8 cellular contexts compared by ENCODE assay signal in the genomic region with DNA sequence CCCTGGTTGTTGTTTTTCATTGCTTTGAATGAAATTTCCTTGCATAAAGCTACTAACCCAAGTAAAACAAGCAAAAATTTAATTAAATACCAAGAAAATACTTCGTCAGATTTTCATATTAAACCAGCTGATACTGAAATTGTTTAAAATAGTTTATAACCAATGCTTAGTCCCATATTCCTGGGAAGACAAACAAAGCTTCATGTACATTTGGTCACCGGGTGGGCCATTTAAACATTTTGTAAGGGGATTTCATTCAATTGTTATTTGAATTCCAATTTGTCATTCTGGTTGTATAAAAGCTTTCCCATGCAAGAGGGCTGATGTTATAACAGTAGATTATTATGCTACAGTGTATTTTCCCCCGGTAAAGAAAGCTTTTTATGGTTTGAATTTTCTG. TPM values are rescaled to one million over a fixed set of nuclear protein-coding genes. Genes with fewer than 3 reads are reported as not detected.
DNase-seq lines count a peak whose midpoint lies in the region; ATAC-seq, FAIRE-seq and TF ChIP-seq lines count a peak whose summit lies in the region.

No MANE protein-coding gene starts in this region.

- no peak overlapping the region for H3K14ac ChIP-seq in IMR-90 (replicated peaks; ENCODE audit: low read depth, low read length)

- H4K5ac ChIP-seq in IMR-90 (ENCODE audit: low read depth, low read length) = peak overlapping the region; percentile 36

- no peak for TF ChIP-seq RAD21 in IMR-90 (IDR thresholded peaks at IDR 0.05; ENCODE audit: low read length)
- TF ChIP-seq RAD21 in GM12878 (IDR thresholded peaks at IDR 0.05; ENCODE audit: insufficient read depth, low read depth, low read length) = no peak

- dilution Hi-C loops in IMR-90 (cut with HindIII; ENCODE audit: low sequenced_read_pairs, unreplicated experiment) = no loop called here

- no peak overlapping the region for H2AFZ ChIP-seq in IMR-90 (replicated peaks; ENCODE audit: low read length, poor library complexity)
- peak overlapping the region; percentile 94 for H2AFZ ChIP-seq in GM12878 (ENCODE audit: control insufficient read depth, low read depth, low read length)

- no peak overlapping the region for H3K18ac ChIP-seq in IMR-90 (ENCODE audit: low read depth, low read length)

- peaks cover 8 to 10% of the 10 kb centered on the region in 2 donors for H3K36me3 Mint-ChIP-seq in naive B cell

- no peak overlapping the region for H2AK9ac ChIP-seq in IMR-90 (replicated peaks; ENCODE audit: low read depth, low read length, poor library complexity)

- peak overlapping the region; percentile 93 to 99 (median 97) for H3K4me3 Mint-ChIP-seq in naive B cell

- H3K27ac Mint-ChIP-seq in naive B cell = peak overlapping the region in 5 of 6 donors; percentile 90 to 97 (median 95)

- H2BK20ac ChIP-seq in IMR-90 (ENCODE audit: low read depth, low read length) = no peak overlapping the region

- H3K23ac ChIP-seq in IMR-90 (ENCODE audit: low read depth, low read length) = no peak overlapping the region

- BruUV-seq in A673 (replicated peaks; lab: Mats Ljungman, UMichigan) (no TSS peak), IMR-90 (replicated peaks; lab: Mats Ljungman, UMichigan) (no TSS peak), GM12878 (replicated peaks; lab: Mats Ljungman, UMichigan) (no TSS peak)

- no CpG with 5 or more reads among the region's 3 CpGs for WGBS in IMR-90 (ENCODE audit: extremely low coverage in 2 of 2, insufficient read length in 1 of 2), 2 experiments
- WGBS in GM12878 (ENCODE audit: insufficient coverage, insufficient replicate concordance, low lambda C conversion rate, missing lambda C conversion rate) = 97% methylated on average over 3 of the region's 3 CpGs

- H3K27me3 ChIP-seq in A673 (replicated peaks; ENCODE audit: insufficient read depth, low read depth, low read length, poor library complexity) (no peaks in the 10 kb centered on the region), IMR-90 (ENCODE audit: control insufficient read depth, insufficient read depth, low read length) (no peaks in the 10 kb centered on the region), GM12878 (replicated peaks in 1 of 2; ENCODE audit: control insufficient read depth in 2 of 2, insufficient read depth in 2 of 2, low read length in 1 of 2) (no peaks in the 10 kb centered on the region)

- SMC1A ChIA-PET in GM12878 (lab: Charles Lee; ENCODE audit: uncharacterized antibody, unreplicated experiment) = interaction anchor here (0.9 to 3.9 kb wide), 8 partner anchors 10 to 84 kb away, joined by 3 to 83 read pairs (median 5); a partner anchor contains a TSS

- H4K8ac ChIP-seq in IMR-90 (ENCODE audit: low read depth in 2 of 2, low read length in 2 of 2) = peak overlapping the region; percentile 77 to 98

- TF ChIP-seq CTCF in A673 (conservative IDR thresholded peaks at IDR 0.05; ENCODE audit: low read depth, low read length) (no peak), IMR-90 (conservative IDR thresholded peaks at IDR 0.05; ENCODE audit: low read depth, low read length) (no peak), GM12878 (IDR thresholded peaks at IDR 0.05 in 2 of 3, conservative IDR thresholded peaks at IDR 0.05 in 1 of 3; ENCODE audit: control insufficient read depth in 2 of 3, extremely low read depth in 1 of 3, insufficient read depth in 1 of 3, low read depth in 3 of 3, low read length in 3 of 3) (no peak)

- H3K36me3 ChIP-seq in A673 (ENCODE audit: insufficient read depth, low read length, poor library complexity, severe bottlenecking) (no peaks in the 10 kb centered on the region), IMR-90 (ENCODE audit: control insufficient read depth, insufficient read depth, low read length) (peaks cover 4% of the 10 kb centered on the region), GM12878 (ENCODE audit: control insufficient read depth in 2 of 2, insufficient read depth in 2 of 2, low read length in 1 of 2) (0 out of 4 replicates have a peak, but pooled peaks cover 0 to 3% of the 10 kb centered on the region in 2 experiments)

- no peaks in the 10 kb centered on the region for H3K9me3 Mint-ChIP-seq in naive B cell

- no peak overlapping the region for H2AK5ac ChIP-seq in IMR-90 (ENCODE audit: low read depth, low read length)

- no peak for DNase-seq in A673 (ENCODE audit: low spot score)
- no peak for DNase-seq in IMR-90
- DNase-seq in GM12878 (ENCODE audit: low read depth, low spot score) = no peak
- no peak for DNase-seq in naive B cell
- no peak for DNase-seq in SW480 (ENCODE audit: low spot score)
- no peak for DNase-seq in NCI-H1105 (lab: John Stamatoyannopoulos, UW)
- no peak for DNase-seq in NCI-H1930 (lab: John Stamatoyannopoulos, UW)

- no peak overlapping the region for H2BK5ac ChIP-seq in IMR-90 (ENCODE audit: low read depth, low read length, poor library complexity, severe bottlenecking)

- H3K9me1 ChIP-seq in IMR-90 (ENCODE audit: insufficient read depth, low read length) = no peaks in the 10 kb centered on the region

- no peak overlapping the region; the same call in 1 of the 2 replicates for H3K56ac ChIP-seq in IMR-90 (ENCODE audit: extremely low read depth, insufficient read depth, low read length)

- no peak for ATAC-seq in IMR-90 (ENCODE audit: low read depth)
- no peak for ATAC-seq in GM12878
- ATAC-seq in naive B cell (ENCODE audit: low read depth in 2 of 2) = no peak
- ATAC-seq in GM18498 (IDR thresholded peaks at IDR 0.05; ENCODE audit: unreplicated experiment) = no peak

- H3K4me1 Mint-ChIP-seq in naive B cell = peaks cover 8 to 11% (median 9%) of the 10 kb centered on the region in 3 donors

- H3K9me3 ChIP-seq in A673 (ENCODE audit: low read depth, low read length, poor library complexity, severe bottlenecking) (no peaks in the 10 kb centered on the region), IMR-90 (ENCODE audit: control insufficient read depth, insufficient read depth, low read length) (no peaks in the 10 kb centered on the region), GM12878 (replicated peaks; ENCODE audit: control insufficient read depth, insufficient read depth, low read length) (no peaks in the 10 kb centered on the region)

- H3K4me1 ChIP-seq in A673 (ENCODE audit: insufficient read depth, low read length, poor library complexity, severe bottlenecking) = no peaks in the 10 kb centered on the region
- peaks cover 2% of the 10 kb centered on the region; the same call in 1 of the 2 replicates for H3K4me1 ChIP-seq in IMR-90 (ENCODE audit: control insufficient read depth, insufficient read depth, low read length)
- H3K4me1 ChIP-seq in GM12878 (ENCODE audit: control insufficient read depth, insufficient read depth, low read length) = no peaks in the 10 kb centered on the region

- in situ Hi-C loops in IMR-90 (cut with MboI; ENCODE audit: low sequenced_read_pairs) (no loop called here), GM12878 (cut with MboI) (no loop called here)

- peaks cover 7 to 16% (median 12%) of the 10 kb centered on the region in 3 donors for H3K27me3 Mint-ChIP-seq in naive B cell

- POLR2A ChIA-PET in A673 (lab: Charles Lee; ENCODE audit: low non-redundant PET) (no interaction called here), IMR-90 (lab: Charles Lee; ENCODE audit: unreplicated experiment) (no interaction called here), GM12878 (lab: Charles Lee) (interaction anchor here (1.9 to 4.7 kb wide), 3 partner anchors 9 to 69 kb away, joined by 7 to 96 read pairs (median 20); a partner anchor contains a TSS)

- TF ChIP-seq POLR2A in IMR-90 (IDR thresholded peaks at IDR 0.05; ENCODE audit: low read depth, low read length) = no peak
- no peak for TF ChIP-seq POLR2A in GM12878 (IDR thresholded peaks at IDR 0.05; ENCODE audit: low read depth, low read length)

- no peak overlapping the region for H2BK120ac ChIP-seq in IMR-90 (ENCODE audit: low read depth, low read length)

- H3K9ac ChIP-seq in IMR-90 (ENCODE audit: low read depth, low read length) (no peak overlapping the region), GM12878 (ENCODE audit: control insufficient read depth, insufficient read depth, low read length) (0 out of 2 replicates have a peak overlapping the region, but pooled peaks have one; percentile 58)

- no peak overlapping the region for H2BK15ac ChIP-seq in IMR-90 (ENCODE audit: low read depth, low read length)

- peak overlapping the region; percentile 81 for H3K4me3 ChIP-seq in A673 (ENCODE audit: low read depth, low read length, poor library complexity, severe bottlenecking)
- no peak overlapping the region for H3K4me3 ChIP-seq in IMR-90 (ENCODE audit: insufficient read depth, low read depth, low read length)
- peak overlapping the region; percentile 73; the same call in 1 of the 2 replicates for H3K4me3 ChIP-seq in GM12878

- peaks cover 11% of the 10 kb centered on the region in 2 experiments for H3K79me1 ChIP-seq in IMR-90 (ENCODE audit: low read depth in 1 of 2, low read length in 2 of 2)

- CTCF ChIA-PET in A673 (lab: Charles Lee) (interaction anchor here (1.1 kb wide), 1 partner anchor 10 kb away, joined by 5 read pairs; a partner anchor contains a TSS), IMR-90 (lab: Yijun Ruan, JAX) (interaction anchor here (0.6 to 1.3 kb wide), 3 partner anchors 9 to 1495 kb away, joined by 3 to 4 read pairs (median 3); no protein-coding TSS in a partner anchor), GM12878 (lab: Yijun Ruan, JAX) (interaction anchor here (0.7 to 5.2 kb wide), 5 partner anchors 10 to 84 kb away, joined by 3 to 46 read pairs (median 3); a partner anchor contains a TSS)

- H3K27ac ChIP-seq in A673 (ENCODE audit: low read depth, low read length, poor library complexity, severe bottlenecking) (no peak overlapping the region), IMR-90 (ENCODE audit: insufficient read depth, low read length) (no peak overlapping the region), GM12878 (ENCODE audit: control insufficient read depth, insufficient read depth) (no peak overlapping the region)

- no peak overlapping the region for H3K4ac ChIP-seq in IMR-90 (ENCODE audit: low read depth, low read length)

- RAD21 ChIA-PET in GM12878 (lab: Charles Lee; ENCODE audit: unreplicated experiment) = interaction anchor here (1.0 to 4.0 kb wide), 7 partner anchors 8 to 927 kb away, joined by 3 to 67 read pairs (median 4); a partner anchor contains a TSS

- intact Hi-C loops in A673 (cut with micrococcal nuclease; ENCODE audit: unreplicated experiment) (no loop called here), IMR-90 (cut with micrococcal nuclease) (no loop called here), GM12878 (cut with micrococcal nuclease; ENCODE audit: unreplicated experiment) (loop anchor here (1.0 to 2.0 kb wide), 2 partner anchors 10 to 69 kb away; a partner anchor contains a TSS)

- no peaks in the 10 kb centered on the region for H3K79me2 ChIP-seq in GM12878 (ENCODE audit: control insufficient read depth, insufficient read depth, low read length)

- no peak overlapping the region for H3K4me2 ChIP-seq in IMR-90 (ENCODE audit: low read depth, low read length)
- no peak overlapping the region for H3K4me2 ChIP-seq in GM12878 (ENCODE audit: control insufficient read depth, insufficient read depth)

- TF ChIP-seq EP300 in GM12878 (IDR thresholded peaks at IDR 0.05; ENCODE audit: borderline replicate concordance in 1 of 2, control insufficient read depth in 1 of 2, low read depth in 2 of 2, low read length in 2 of 2) = no peak

- no peak overlapping the region for H4K91ac ChIP-seq in IMR-90 (ENCODE audit: insufficient read depth, low read depth, low read length)

- no peak for FAIRE-seq in GM12878 (lab: Jason Lieb, UNC)

- H4K20me1 ChIP-seq in IMR-90 (ENCODE audit: insufficient read depth, low read length) (no peaks in the 10 kb centered on the region), GM12878 (ENCODE audit: control insufficient read depth, insufficient read depth) (no peaks in the 10 kb centered on the region)

RNA-seq across cellular contexts. Expression of a gene that starts 0.6 kb away (rescaled TPM):
- total RNA-seq in A673 (2021) (20.1 and 20.3 TPM in 2 replicates), IMR-90 (2012; rRNA removed) (26.7 and 31.4 TPM in 2 replicates), GM12878 (2014; rRNA removed) (22.3 and 26.0 TPM in 2 replicates), GM12878 (2014; rRNA removed; fragmentation: Illumina TruSeq; extraction: Trizol) (24.9 TPM in 2 replicates), GM12878 (2021) (17.8 and 18.2 TPM in 2 replicates)
- polyA plus RNA-seq in IMR-90 (2012; rRNA removed) (4.4 and 4.8 TPM in 2 replicates), GM12878 (2011; rRNA removed) (34.1 and 44.0 TPM in 2 replicates), GM12878 (2014; fragmentation: Illumina TruSeq; extraction: Trizol) (29.7 and 36.5 TPM in 2 replicates), GM12878 (2014; fragmentation: Nextera tagmentation; extraction: Ambion mirVana) (1 to 10 TPM; 7.1 to 9.2 TPM), GM12878 (2014; rRNA removed) (12.5 and 12.7 TPM in 2 replicates), GM12878 (2016; fragmentation: Nextera tagmentation; extraction: Ambion mirVana) (10 to 100 TPM; 13.2 to 13.8 TPM), naive B cell (ENCODE audit: low read depth in 6 of 6) (10 to 100 TPM in 2 of 6 donors, 1 to 10 TPM in 4; 7.7 to 11.9 (median 10.0) TPM)
- 2.0 and 2.3 TPM in 2 replicates for polyA plus RNA-seq in IMR-90 (2012; cell fraction: cytosol; rRNA removed)
- 0.70 and 3.9 TPM in 2 replicates for polyA plus RNA-seq in IMR-90 (2012; cell fraction: nucleus; rRNA removed; ENCODE audit: low replicate concordance)
- 20.4 and 21.3 TPM in 2 replicates for total RNA-seq in GM12878 (2013; cell fraction: nucleolus; rRNA removed)
- 6.2 TPM for polyA plus RNA-seq in GM12878 (2011; ENCODE audit: low read depth)
- polyA plus RNA-seq in GM12878 (2011; cell fraction: cytosol; rRNA removed) = 17.9 and 19.6 TPM in 2 replicates
- 8.6 and 11.6 TPM in 2 replicates for polyA plus RNA-seq in GM12878 (2011; cell fraction: nucleus; rRNA removed)
- 9.1 and 11.8 TPM in 2 replicates for polyA plus RNA-seq in GM12878 (2012)
- polyA minus RNA-seq in GM12878 (2011; rRNA and poly(A)+ RNA removed) = 53.0 and 66.5 TPM in 2 replicates
- polyA minus RNA-seq in GM12878 (2011; cell fraction: cytosol; rRNA and poly(A)+ RNA removed) = 10.8 and 15.4 TPM in 2 replicates
- 5.3 and 5.8 TPM in 2 replicates for polyA minus RNA-seq in GM12878 (2011; cell fraction: nucleus; rRNA and poly(A)+ RNA removed)

RNA-seq across cellular contexts. Expression of a gene that starts 10.1 kb away (rescaled TPM):
- total RNA-seq in A673 (2021) (55.6 and 55.9 TPM in 2 replicates), IMR-90 (2012; rRNA removed) (65.0 and 78.9 TPM in 2 replicates), GM12878 (2014; rRNA removed) (86.9 and 96.4 TPM in 2 replicates), GM12878 (2014; rRNA removed; fragmentation: Illumina TruSeq; extraction: Trizol) (64.3 and 66.8 TPM in 2 replicates), GM12878 (2021) (60.8 and 66.0 TPM in 2 replicates)
- polyA plus RNA-seq in IMR-90 (2012; rRNA removed) (50.1 and 51.5 TPM in 2 replicates), GM12878 (2011; rRNA removed) (118 and 121 TPM in 2 replicates), GM12878 (2014; fragmentation: Illumina TruSeq; extraction: Trizol) (77.9 and 94.0 TPM in 2 replicates), GM12878 (2014; fragmentation: Nextera tagmentation; extraction: Ambion mirVana) (10 to 100 TPM; 49.1 to 73.2 TPM), GM12878 (2014; rRNA removed) (67.2 and 72.1 TPM in 2 replicates), GM12878 (2016; fragmentation: Nextera tagmentation; extraction: Ambion mirVana) (10 to 100 TPM; 93.4 to 95.7 TPM), naive B cell (ENCODE audit: low read depth in 6 of 6) (10 to 100 TPM; 32.5 to 55.5 (median 39.7) TPM)
- 28.0 and 29.4 TPM in 2 replicates for polyA plus RNA-seq in IMR-90 (2012; cell fraction: cytosol; rRNA removed)
- 15.4 and 28.9 TPM in 2 replicates for polyA plus RNA-seq in IMR-90 (2012; cell fraction: nucleus; rRNA removed; ENCODE audit: low replicate concordance)
- total RNA-seq in GM12878 (2013; cell fraction: nucleolus; rRNA removed) = 55.8 and 58.2 TPM in 2 replicates
- 53.9 TPM for polyA plus RNA-seq in GM12878 (2011; ENCODE audit: low read depth)
- polyA plus RNA-seq in GM12878 (2011; cell fraction: cytosol; rRNA removed) = 105 and 114 TPM in 2 replicates
- polyA plus RNA-seq in GM12878 (2011; cell fraction: nucleus; rRNA removed) = 66.0 and 71.7 TPM in 2 replicates
- polyA plus RNA-seq in GM12878 (2012) = 62.1 and 85.4 TPM in 2 replicates
- polyA minus RNA-seq in GM12878 (2011; rRNA and poly(A)+ RNA removed) = 135 and 150 TPM in 2 replicates
- 29.0 and 37.9 TPM in 2 replicates for polyA minus RNA-seq in GM12878 (2011; cell fraction: cytosol; rRNA and poly(A)+ RNA removed)
- polyA minus RNA-seq in GM12878 (2011; cell fraction: nucleus; rRNA and poly(A)+ RNA removed) = 33.1 and 45.1 TPM in 2 replicates

RNA-seq across cellular contexts. Expression of a gene that starts 30.4 kb away (rescaled TPM):
- total RNA-seq in A673 (2021) (18.1 and 22.1 TPM in 2 replicates), IMR-90 (2012; rRNA removed) (5.7 and 10.0 TPM in 2 replicates), GM12878 (2014; rRNA removed) (15.7 and 18.1 TPM in 2 replicates), GM12878 (2014; rRNA removed; fragmentation: Illumina TruSeq; extraction: Trizol) (12.8 and 12.9 TPM in 2 replicates), GM12878 (2021) (8.1 and 8.7 TPM in 2 replicates)
- polyA plus RNA-seq in IMR-90 (2012; rRNA removed) (4.7 and 7.2 TPM in 2 replicates), GM12878 (2011; rRNA removed) (8.7 and 14.9 TPM in 2 replicates), GM12878 (2014; fragmentation: Illumina TruSeq; extraction: Trizol) (11.5 and 13.9 TPM in 2 replicates), GM12878 (2014; fragmentation: Nextera tagmentation; extraction: Ambion mirVana) (10 to 100 TPM in 1 of 2 experiments, 1 to 10 TPM in 1; 9.5 to 12.4 TPM), GM12878 (2014; rRNA removed) (13.5 and 16.9 TPM in 2 replicates), GM12878 (2016; fragmentation: Nextera tagmentation; extraction: Ambion mirVana) (10 to 100 TPM; 13.8 to 14.6 TPM), naive B cell (ENCODE audit: low read depth in 6 of 6) (10 to 100 TPM in 2 of 6 donors, 1 to 10 TPM in 4; 6.1 to 15.2 (median 8.5) TPM)
- polyA plus RNA-seq in IMR-90 (2012; cell fraction: cytosol; rRNA removed) = 0.71 and 0.91 TPM in 2 replicates
- polyA plus RNA-seq in IMR-90 (2012; cell fraction: nucleus; rRNA removed; ENCODE audit: low replicate concordance) = 1.2 and 5.8 TPM in 2 replicates
- 17.0 and 21.0 TPM in 2 replicates for total RNA-seq in GM12878 (2013; cell fraction: nucleolus; rRNA removed)
- 3.3 TPM for polyA plus RNA-seq in GM12878 (2011; ENCODE audit: low read depth)
- polyA plus RNA-seq in GM12878 (2011; cell fraction: cytosol; rRNA removed) = 2.8 and 4.6 TPM in 2 replicates
- polyA plus RNA-seq in GM12878 (2011; cell fraction: nucleus; rRNA removed) = 6.2 and 7.5 TPM in 2 replicates
- 4.8 and 4.9 TPM in 2 replicates for polyA plus RNA-seq in GM12878 (2012)
- 2.9 and 4.4 TPM in 2 replicates for polyA minus RNA-seq in GM12878 (2011; rRNA and poly(A)+ RNA removed)
- polyA minus RNA-seq in GM12878 (2011; cell fraction: cytosol; rRNA and poly(A)+ RNA removed) = 2.8 and 4.2 TPM in 2 replicates
- polyA minus RNA-seq in GM12878 (2011; cell fraction: nucleus; rRNA and poly(A)+ RNA removed) = 4.8 and 5.7 TPM in 2 replicates

RNA-seq across cellular contexts. Expression of a gene that starts 30.8 kb away (rescaled TPM):
- total RNA-seq in A673 (2021) = 3.9 and 4.4 TPM in 2 replicates
- 0.54 and 0.83 TPM in 2 replicates for total RNA-seq in IMR-90 (2012; rRNA removed)
- 1.1 TPM in 2 replicates for polyA plus RNA-seq in IMR-90 (2012; rRNA removed)
- polyA plus RNA-seq in IMR-90 (2012; cell fraction: cytosol; rRNA removed) = 0.36 and 0.43 TPM in 2 replicates
- 1.8 and 3.9 TPM in 2 replicates for polyA plus RNA-seq in IMR-90 (2012; cell fraction: nucleus; rRNA removed; ENCODE audit: low replicate concordance)
- 9.9 and 10.9 TPM in 2 replicates for total RNA-seq in GM12878 (2013; cell fraction: nucleolus; rRNA removed)
- 6.2 and 7.1 TPM in 2 replicates for total RNA-seq in GM12878 (2014; rRNA removed)
- 6.7 and 8.1 TPM in 2 replicates for total RNA-seq in GM12878 (2014; rRNA removed; fragmentation: Illumina TruSeq; extraction: Trizol)
- 4.8 and 5.5 TPM in 2 replicates for total RNA-seq in GM12878 (2021)
- polyA plus RNA-seq in GM12878 (2011; ENCODE audit: low read depth) = 2.9 TPM
- polyA plus RNA-seq in GM12878 (2011; rRNA removed) = 12.2 and 12.6 TPM in 2 replicates
- polyA plus RNA-seq in GM12878 (2011; cell fraction: cytosol; rRNA removed) = 7.1 and 7.3 TPM in 2 replicates
- polyA plus RNA-seq in GM12878 (2011; cell fraction: nucleus; rRNA removed) = 8.3 and 8.8 TPM in 2 replicates
- 3.5 and 5.0 TPM in 2 replicates for polyA plus RNA-seq in GM12878 (2012)
- 6.8 and 10.4 TPM in 2 replicates for polyA plus RNA-seq in GM12878 (2014; fragmentation: Illumina TruSeq; extraction: Trizol)
- 1 to 10 TPM; 6.1 to 7.6 TPM for polyA plus RNA-seq in GM12878 (2014; fragmentation: Nextera tagmentation; extraction: Ambion mirVana)
- 5.9 and 7.7 TPM in 2 replicates for polyA plus RNA-seq in GM12878 (2014; rRNA removed)
- 1 to 10 TPM; 3.6 to 3.7 TPM for polyA plus RNA-seq in GM12878 (2016; fragmentation: Nextera tagmentation; extraction: Ambion mirVana)
- polyA minus RNA-seq in GM12878 (2011; rRNA and poly(A)+ RNA removed) = 7.2 and 9.9 TPM in 2 replicates
- 1.6 and 5.0 TPM in 2 replicates for polyA minus RNA-seq in GM12878 (2011; cell fraction: cytosol; rRNA and poly(A)+ RNA removed)
- polyA minus RNA-seq in GM12878 (2011; cell fraction: nucleus; rRNA and poly(A)+ RNA removed) = 5.0 and 6.1 TPM in 2 replicates
- 1 to 10 TPM in 4 of 6 donors, under 1 TPM in 2; 0.65 to 1.7 (median 1.1) TPM for polyA plus RNA-seq in naive B cell (ENCODE audit: low read depth in 6 of 6)
